7 cellular contexts compared by ENCODE assay signal in genomic region chr9:42534325-42534983, GRCh38.
A peak's percentile ranks its signal among the peaks of the same experiment; 100 is the strongest.
DNase-seq lines count a peak whose midpoint lies in the region; TF ChIP-seq lines count a peak whose summit lies in the region.
"Not testable (repeated sequence)": the region's sequence is repeated elsewhere in the genome, so short reads cannot be mapped to it uniquely, and the experiment has no call there.

No MANE protein-coding gene starts in this region.

- not testable (repeated sequence) for H3K4me1 ChIP-seq in Karpas-422 (ENCODE audit: low read length); endodermal cell (ENCODE audit: control insufficient read depth, insufficient read depth, low read length); hepatocyte (ENCODE audit: insufficient read depth)

- not testable (repeated sequence) for H3K9me3 ChIP-seq in Karpas-422 (ENCODE audit: low read length); endodermal cell (ENCODE audit: control insufficient read depth, low read length); hepatocyte (ENCODE audit: low read depth)

- WGBS in endodermal cell (ENCODE audit: insufficient coverage in 1 of 2, insufficient read length in 1 of 2), 2 experiments = 100% methylated on average over 6 of the region's 13 CpGs; no CpG with 5 or more reads in 1 of the 2 experiments
- 60% methylated on average over 9 of the region's 13 CpGs for WGBS in hepatocyte (ENCODE audit: low lambda C conversion rate, missing lambda C conversion rate)

- H4K20me1 ChIP-seq in Karpas-422 (ENCODE audit: insufficient read depth, low read depth, low read length); hepatocyte (ENCODE audit: insufficient read depth, poor library complexity, severe bottlenecking): not testable (repeated sequence)

- H3K4me3 ChIP-seq in Karpas-422 (ENCODE audit: low read length); endodermal cell (ENCODE audit: low read length); hepatocyte: not testable (repeated sequence)

- in situ Hi-C loops in SK-MEL-5 (cut with HindIII; ENCODE audit: low pct_unique_long_range_greater_than_20kb, low sequenced_read_pairs) = not testable (repeated sequence)

- not testable (repeated sequence) for H3K9me2 ChIP-seq in Karpas-422 (replicated peaks; ENCODE audit: insufficient read depth, low read length); hepatocyte (replicated peaks; ENCODE audit: insufficient read depth)

- H2AFZ ChIP-seq in Karpas-422 (ENCODE audit: low read length); hepatocyte: not testable (repeated sequence)

- not testable (repeated sequence) for H3K27ac Mint-ChIP-seq in endodermal cell

- not testable (repeated sequence) for H3K27me3 Mint-ChIP-seq in endodermal cell (ENCODE audit: insufficient read depth)

- H3K79me2 ChIP-seq in Karpas-422 (ENCODE audit: low read length); hepatocyte: not testable (repeated sequence)

- not testable (repeated sequence) for TF ChIP-seq CTCF in endodermal cell (conservative IDR thresholded peaks at IDR 0.05); hepatocyte (IDR thresholded peaks at IDR 0.05; ENCODE audit: poor library complexity)

- H3K27ac ChIP-seq in Karpas-422 (ENCODE audit: low read length); endodermal cell (ENCODE audit: low read depth, low read length); hepatocyte: not testable (repeated sequence)

- H3K9me3 Mint-ChIP-seq in endodermal cell = not testable (repeated sequence)

- H3K4me1 Mint-ChIP-seq in endodermal cell = not testable (repeated sequence)

- not testable (repeated sequence) for H3K4me2 ChIP-seq in Karpas-422 (ENCODE audit: low read depth, low read length, poor library complexity, severe bottlenecking); hepatocyte

- not testable (repeated sequence) for H3K36me3 Mint-ChIP-seq in endodermal cell (ENCODE audit: low read depth)

- DNase-seq in CD1c-positive myeloid dendritic cell (ENCODE audit: extremely low spot score) (peak; percentile 0), Karpas-422 (peak; percentile 15), SK-MEL-5 (ENCODE audit: low read depth, low spot score) (peak; percentile 0), endodermal cell (peak; percentile 12), hepatocyte (ENCODE audit: low spot score) (peak; percentile 1), myocyte (ENCODE audit: low read depth) (peak; percentile 63), stromal cell of bone marrow (ENCODE audit: low read depth) (peak; percentile 4)

- H3K9ac ChIP-seq in Karpas-422 (ENCODE audit: low read length); endodermal cell (ENCODE audit: extremely low read depth, low read length, poor library complexity, severe bottlenecking): not testable (repeated sequence)

- not testable (repeated sequence) for H3K27me3 ChIP-seq in Karpas-422 (ENCODE audit: low read length); endodermal cell (ENCODE audit: control insufficient read depth, insufficient read depth, low read length, poor library complexity, severe bottlenecking); hepatocyte

- H3K4me3 Mint-ChIP-seq in endodermal cell = not testable (repeated sequence)

- H3K36me3 ChIP-seq in Karpas-422 (ENCODE audit: insufficient read depth, low read length); endodermal cell (ENCODE audit: control insufficient read depth, insufficient read depth, low read length); hepatocyte (replicated peaks; ENCODE audit: insufficient read depth, low read depth): not testable (repeated sequence)

Comparison
In these comparisons a context has a peak if more than half of its experiments do, and no peak if none do; other contexts are left out.
1. DNase-seq: peak in every context shown above with its lines; median percentile 63 in myocyte; 15 in Karpas-422; 12 in endodermal cell; 4 in stromal cell of bone marrow; 1 in hepatocyte; 0 in CD1c-positive myeloid dendritic cell; 0 in SK-MEL-5.